ENCODE assay signal across 13 cellular contexts in the genomic region with DNA sequence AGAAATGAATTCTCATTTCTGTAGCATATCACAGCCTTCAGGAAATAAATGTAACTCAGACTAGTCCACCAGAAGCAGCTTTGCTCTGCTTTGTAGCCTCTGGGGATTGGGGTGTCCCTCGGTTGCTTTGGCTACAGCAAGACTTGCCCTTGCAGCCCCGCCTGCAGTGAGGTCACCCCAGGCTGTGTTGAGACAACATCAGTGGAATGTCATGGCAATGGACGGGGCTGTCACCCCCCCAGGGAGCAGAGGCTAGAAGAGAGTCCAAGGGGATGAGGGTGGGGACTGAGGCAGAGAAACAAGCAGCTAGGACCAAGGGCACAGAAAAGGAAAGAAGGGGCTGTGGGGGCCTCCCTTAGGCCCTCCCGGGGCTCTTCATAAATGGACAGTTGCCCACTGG. TPM values are rescaled to one million over a fixed set of nuclear protein-coding genes. Genes with fewer than 3 reads are reported as not detected.
A peak's percentile ranks its signal among the peaks of the same experiment; 100 is the strongest.
DNase-seq lines count a peak whose midpoint lies in the region; ATAC-seq and TF ChIP-seq lines count a peak whose summit lies in the region.
"Had no signal": no experiment of that assay in that cellular context is flagged by ENCODE, and none has a peak within 500 bp of the region (broad histone marks: within the 10 kb centered on the region; RNA-seq: fewer than 3 reads in every experiment).

No MANE protein-coding gene starts in this region.

- H3K4me1 ChIP-seq in breast epithelium (peaks cover 6 to 8% of the 10 kb centered on the region in 2 donors), aorta (ENCODE audit: control insufficient read depth in 1 of 2, insufficient read depth in 2 of 2, low read length in 2 of 2) (peaks cover 3 to 4% of the 10 kb centered on the region in 2 donors)
- H3K4me1 ChIP-seq: A549 had no signal

- no peaks in the 10 kb centered on the region for H3K9me3 Mint-ChIP-seq in MCF 10A (ENCODE audit: unreplicated experiment)
- no peaks in the 10 kb centered on the region for H3K9me3 Mint-ChIP-seq in activated CD4-positive, alpha-beta T cell treated with anti-CD3 and anti-CD28 coated beads for 36 hours (ENCODE audit: low read depth)
- H3K9me3 Mint-ChIP-seq: IgD-negative memory B cell; T-helper 1 cell treated with Interleukin-12 subunit alpha and Interleukin-12 subunit beta and Interleukin-4 antibody, amounts not matched to agents 30 μg/mL and 1 μg/mL, for 36 hours had no signal

- DNase-seq in breast epithelium (ENCODE audit: low spot score in 2 of 2) (no peak), MCF 10A (ENCODE audit: unreplicated experiment) (no peak), fibroblast of the aortic adventitia (ENCODE audit: low read depth) (peak; percentile 39), myocyte (ENCODE audit: low read depth) (peak; percentile 61), aorta (peak; percentile 89 to 94), SIG-M5 (lab: John Stamatoyannopoulos, UW) (no peak)
- DNase-seq in activated effector memory CD4-positive, alpha-beta T cell treated with Interleukin-2 at 50 U/mL for 16 hours = no peak
- DNase-seq in activated CD4-positive, alpha-beta T cell treated with anti-CD3 and anti-CD28 coated beads for 36 hours = no peak
- DNase-seq: NCI-H510A treated with DMSO at 0.1 percent for 48 hours had no signal

- POLR2A ChIA-PET in MCF 10A (lab: Yijun Ruan, JAX) = interaction anchor here (0.8 to 1.0 kb wide), 2 partner anchors 12 to 16 kb away, joined by 3 to 4 read pairs; no protein-coding TSS in a partner anchor
- POLR2A ChIA-PET in activated CD4-positive, alpha-beta T cell treated with anti-CD3 and anti-CD28 coated beads for 36 hours (lab: Charles Lee) = no interaction called here

- CTCF ChIA-PET in MCF 10A (lab: Yijun Ruan, JAX) = interaction anchor here (1.2 kb wide), 1 partner anchor 10 kb away, joined by 6 read pairs; no protein-coding TSS in a partner anchor
- CTCF ChIA-PET in activated CD4-positive, alpha-beta T cell treated with anti-CD3 and anti-CD28 coated beads for 36 hours (lab: Charles Lee) = interaction anchor here (1.3 kb wide), 1 partner anchor 9 kb away, joined by 4 read pairs; no protein-coding TSS in a partner anchor

- H3K27me3 ChIP-seq in breast epithelium (no peaks in the 10 kb centered on the region), aorta (ENCODE audit: control insufficient read depth in 1 of 2, insufficient read depth in 2 of 2, low read length in 1 of 2) (no peaks in the 10 kb centered on the region)

- H3K27ac ChIP-seq in breast epithelium (peak overlapping the region; percentile 2 to 80), aorta (ENCODE audit: low read depth in 1 of 2, low read length in 2 of 2) (no peak overlapping the region)
- H3K27ac ChIP-seq: A549, epithelial cell of prostate had no signal

- 2 to 9% methylated on average over 4 of the region's 4 CpGs for WGBS in aorta, 2 donors

- H3K9me3 ChIP-seq in breast epithelium = no peaks in the 10 kb centered on the region
- no peaks in the 10 kb centered on the region for H3K9me3 ChIP-seq in aorta (ENCODE audit: control insufficient read depth, low read length)
- H3K9me3 ChIP-seq: A549 had no signal

- TF ChIP-seq CTCF in breast epithelium (IDR thresholded peaks at IDR 0.05) (no peak), MCF 10A (IDR thresholded peaks at IDR 0.05; ENCODE audit: unreplicated experiment) (no peak), fibroblast of the aortic adventitia (IDR thresholded peaks at IDR 0.05; ENCODE audit: insufficient read depth, low read length) (no peak)

- peak; percentile 86 for ATAC-seq in aorta (ENCODE audit: low FRiP score)
- no peak for ATAC-seq in activated CD4-positive, alpha-beta T cell treated with anti-CD3 and anti-CD28 coated beads for 36 hours
- ATAC-seq: A549 had no signal

- TF ChIP-seq POLR2A in breast epithelium (IDR thresholded peaks at IDR 0.05) = no peak

- no TSS peak for BruUV-seq in MCF 10A (replicated peaks; lab: Mats Ljungman, UMichigan)

- H3K4me3 Mint-ChIP-seq in MCF 10A (ENCODE audit: unreplicated experiment) = no peak overlapping the region
- no peak overlapping the region for H3K4me3 Mint-ChIP-seq in activated CD4-positive, alpha-beta T cell treated with anti-CD3 and anti-CD28 coated beads for 36 hours
- H3K4me3 Mint-ChIP-seq: IgD-negative memory B cell; T-helper 1 cell treated with Interleukin-12 subunit alpha and Interleukin-12 subunit beta and Interleukin-4 antibody, amounts not matched to agents 30 μg/mL and 1 μg/mL, for 36 hours had no signal

- intact Hi-C loops in breast epithelium (cut with DNase I; ENCODE audit: low total_unique reads) = no loop called here
- intact Hi-C loops in MCF 10A (cut with micrococcal nuclease) = no loop called here
- intact Hi-C loops in aorta (cut with DNase I) = no loop called here
- intact Hi-C loops in activated CD4-positive, alpha-beta T cell treated with anti-CD3 and anti-CD28 coated beads for 36 hours (cut with DNase I, micrococcal nuclease) = no loop called here

- H3K36me3 ChIP-seq in breast epithelium (no peaks in the 10 kb centered on the region), aorta (ENCODE audit: control insufficient read depth in 1 of 2, insufficient read depth in 2 of 2, low read length in 1 of 2) (no peaks in the 10 kb centered on the region)

- peaks cover 10% of the 10 kb centered on the region for H3K4me1 Mint-ChIP-seq in MCF 10A (ENCODE audit: insufficient read depth, unreplicated experiment)
- H3K4me1 Mint-ChIP-seq in activated CD4-positive, alpha-beta T cell treated with anti-CD3 and anti-CD28 coated beads for 36 hours = no peaks in the 10 kb centered on the region

- no peaks in the 10 kb centered on the region for H3K36me3 Mint-ChIP-seq in MCF 10A (ENCODE audit: insufficient read depth, unreplicated experiment)
- H3K36me3 Mint-ChIP-seq in activated CD4-positive, alpha-beta T cell treated with anti-CD3 and anti-CD28 coated beads for 36 hours (ENCODE audit: low read depth) = no peaks in the 10 kb centered on the region
- H3K36me3 Mint-ChIP-seq: IgD-negative memory B cell had no signal

- H3K27me3 Mint-ChIP-seq in MCF 10A (ENCODE audit: insufficient read depth, unreplicated experiment) = no peaks in the 10 kb centered on the region
- no peaks in the 10 kb centered on the region for H3K27me3 Mint-ChIP-seq in activated CD4-positive, alpha-beta T cell treated with anti-CD3 and anti-CD28 coated beads for 36 hours

- H3K4me3 ChIP-seq in breast epithelium (peak overlapping the region in 2 of 3 donors; percentile 15 to 36), fibroblast of the aortic adventitia (ENCODE audit: low read depth, low read length) (no peak overlapping the region), aorta (ENCODE audit: low read length in 2 of 2) (no peak overlapping the region)
- H3K4me3 ChIP-seq: A549 had no signal

- H3K27ac Mint-ChIP-seq in MCF 10A (ENCODE audit: low read depth, unreplicated experiment) = no peak overlapping the region
- H3K27ac Mint-ChIP-seq in activated CD4-positive, alpha-beta T cell treated with anti-CD3 and anti-CD28 coated beads for 36 hours = no peak overlapping the region
- H3K27ac Mint-ChIP-seq: IgD-negative memory B cell; T-helper 1 cell treated with Interleukin-12 subunit alpha and Interleukin-12 subunit beta and Interleukin-4 antibody, amounts not matched to agents 30 μg/mL and 1 μg/mL, for 36 hours had no signal

RNA-seq across cellular contexts. Expression of gene CLEC3B, which starts 0.9 kb away (rescaled TPM):
- 100 to 1,000 TPM in 1 of 3 donors, 10 to 100 TPM in 2; 18.3 to 479 (median 55.7) TPM for total RNA-seq in breast epithelium
- total RNA-seq in MCF 10A (2022) = not detected in 2 replicates
- 10.5 and 12.4 TPM in 2 replicates for total RNA-seq in fibroblast of the aortic adventitia (ENCODE audit: low replicate concordance)
- total RNA-seq in myocyte = 0.75 TPM in 1 of 2 replicates, not detected in the other
- polyA plus RNA-seq in myocyte (2012) = 2.9 TPM
- 100 to 1,000 TPM in 1 of 2 donors, 10 to 100 TPM in 1; 96.9 to 109 TPM for total RNA-seq in aorta
- polyA plus RNA-seq in aorta = 100 to 1,000 TPM in 1 of 2 donors, 10 to 100 TPM in 1; 69.1 to 177 TPM
- total RNA-seq in activated CD4-positive, alpha-beta T cell treated with anti-CD3 and anti-CD28 coated beads for 36 hours = not detected
- polyA plus RNA-seq: A549, IgD-negative memory B cell had no signal

RNA-seq across cellular contexts. Expression of gene EXOSC7, which starts 50.9 kb away (rescaled TPM):
- total RNA-seq in breast epithelium = 10 to 100 TPM; 39.0 to 54.9 (median 43.0) TPM
- total RNA-seq in MCF 10A (2022) = 59.7 and 73.3 TPM in 2 replicates
- total RNA-seq in fibroblast of the aortic adventitia (ENCODE audit: low replicate concordance) = 26.8 and 80.2 TPM in 2 replicates
- total RNA-seq in myocyte = 66.9 and 93.0 TPM in 2 replicates
- polyA plus RNA-seq in myocyte (2012) = 77.1 TPM
- 10 to 100 TPM; 30.7 to 31.2 TPM for total RNA-seq in aorta
- polyA plus RNA-seq in aorta = 10 to 100 TPM; 15.8 to 28.9 TPM
- total RNA-seq in activated CD4-positive, alpha-beta T cell treated with anti-CD3 and anti-CD28 coated beads for 36 hours = 10 to 100 TPM; 42.7 to 70.7 TPM

RNA-seq across cellular contexts. Expression of gene ZDHHC3, which starts 51.0 kb away (rescaled TPM):
- total RNA-seq in breast epithelium (100 to 1,000 TPM in 1 of 3 donors, 10 to 100 TPM in 2; 69.5 to 120 (median 71.9) TPM), MCF 10A (2022) (37.7 and 40.1 TPM in 2 replicates), fibroblast of the aortic adventitia (ENCODE audit: low replicate concordance) (60.2 and 86.8 TPM in 2 replicates), myocyte (60.7 and 66.0 TPM in 2 replicates), aorta (10 to 100 TPM; 60.5 to 62.2 TPM)
- polyA plus RNA-seq in myocyte (2012) = 65.2 TPM
- polyA plus RNA-seq in aorta = 10 to 100 TPM; 44.8 to 49.5 TPM
- total RNA-seq in activated CD4-positive, alpha-beta T cell treated with anti-CD3 and anti-CD28 coated beads for 36 hours = 10 to 100 TPM; 31.9 to 32.9 TPM

Comparison
In these comparisons a context has a peak if more than half of its experiments do, and no peak if none do; other contexts are left out.
1. DNase-seq: peak in fibroblast of the aortic adventitia (single experiment), myocyte (single experiment) and aorta (2 of 2); none in breast epithelium (0 of 2), MCF 10A (single experiment), activated effector memory CD4-positive, alpha-beta T cell treated with Interleukin-2 at 50 U/mL for 16 hours (single experiment), SIG-M5 (single experiment) and activated CD4-positive, alpha-beta T cell treated with anti-CD3 and anti-CD28 coated beads for 36 hours (single experiment).
2. H3K27ac ChIP-seq: peak in breast epithelium (2 of 2); none in aorta (0 of 2).
3. H3K4me3 ChIP-seq: peak in breast epithelium (2 of 3); none in fibroblast of the aortic adventitia (single experiment) and aorta (0 of 2).